ENCODE assay signal across 20 cellular contexts in the genomic region with DNA sequence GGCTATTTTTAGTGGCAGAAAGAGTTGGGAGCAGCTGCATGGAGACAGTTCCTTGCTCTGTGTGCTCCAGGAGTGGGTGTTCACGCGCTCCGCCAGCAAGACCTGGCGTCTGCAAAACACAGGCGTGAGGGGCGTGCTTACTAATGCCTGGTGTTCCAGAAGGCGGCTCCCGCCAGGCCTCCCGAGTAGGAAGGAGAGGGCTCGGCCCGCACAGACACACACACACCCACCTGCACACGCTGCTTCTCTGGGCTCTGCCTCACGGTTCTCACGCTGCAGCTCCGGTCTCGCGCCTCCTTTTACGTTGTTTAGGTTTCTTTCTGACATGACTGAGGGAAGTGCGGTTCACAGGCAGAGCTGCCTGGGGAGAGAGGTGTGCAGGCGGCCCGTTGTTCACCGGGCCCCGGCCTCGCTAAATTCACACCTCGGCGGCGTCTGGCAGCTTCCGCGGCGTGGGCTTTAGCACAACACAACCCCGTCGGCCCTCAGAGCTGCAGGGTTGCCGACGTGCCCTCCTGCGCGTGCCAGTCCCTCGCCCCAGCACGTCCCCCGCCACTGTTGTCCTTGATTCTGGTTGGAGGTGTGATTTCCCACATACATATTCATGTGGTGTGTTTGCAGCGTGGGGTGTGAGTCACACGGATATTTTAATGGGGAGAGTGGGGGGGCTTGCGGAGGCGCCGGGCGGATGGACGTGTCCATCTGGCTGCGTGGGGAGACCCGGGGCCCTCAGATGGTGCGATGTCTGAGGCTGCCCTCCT.
DNase-seq lines count a peak whose midpoint lies in the region; ATAC-seq, FAIRE-seq and TF ChIP-seq lines count a peak whose summit lies in the region.
"Had no signal": no experiment of that assay in that cellular context is flagged by ENCODE, and none has a peak within 500 bp of the region (broad histone marks: within the 10 kb centered on the region; RNA-seq: fewer than 3 reads in every experiment).

No MANE protein-coding gene starts in this region.

- H3K27ac ChIP-seq in BLaER1: no peak overlapping the region
- 0 out of 2 replicates have a peak overlapping the region, but pooled peaks have one; percentile 19 for H3K27ac ChIP-seq in GM23338 (ENCODE audit: low read depth)
- peak overlapping the region in 1 of 2 donors; percentile 55 for H3K27ac ChIP-seq in breast epithelium
- no peak overlapping the region for H3K27ac ChIP-seq in suprapubic skin
- no peak overlapping the region for H3K27ac ChIP-seq in kidney (ENCODE audit: low read depth in 2 of 2, low read length in 2 of 2)
- H3K27ac ChIP-seq: foreskin keratinocyte, prostate gland had no signal

- no peak for FAIRE-seq in kidney (lab: Jason Lieb, UNC)
- FAIRE-seq: D721Med, GM12878 had no signal

- H2AFZ ChIP-seq in GM23338: no peak overlapping the region

- no peak overlapping the region for H3K27ac Mint-ChIP-seq in GM23338
- H3K27ac Mint-ChIP-seq in endothelial cell (ENCODE audit: unreplicated experiment): no peak overlapping the region

- no peak overlapping the region for H3K4me3 Mint-ChIP-seq in GM23338
- H3K4me3 Mint-ChIP-seq in endothelial cell (ENCODE audit: unreplicated experiment): peak overlapping the region; percentile 47
- H3K4me3 Mint-ChIP-seq: activated T-cell treated with anti-CD3 and anti-CD28 coated beads, Interleukin-2, amount 50 U/mL, for 4 hours; stimulated activated naive CD8-positive, alpha-beta T cell treated with anti-CD3 and anti-CD28 coated beads, Interleukin-15, amount 100 ng/mL, for 72 hours had no signal

- ATAC-seq in GM23338 (no peak), HG03520 (IDR thresholded peaks at IDR 0.05; ENCODE audit: unreplicated experiment) (no peak)
- ATAC-seq: activated T-cell treated with anti-CD3 and anti-CD28 coated beads, Interleukin-2, amount 50 U/mL, for 4 hours; foreskin keratinocyte; GM12878; stimulated activated naive CD8-positive, alpha-beta T cell treated with anti-CD3 and anti-CD28 coated beads, Interleukin-15, amount 100 ng/mL, for 72 hours had no signal

- no peak for DNase-seq in GM23338 (ENCODE audit: low spot score)
- no peak for DNase-seq in endothelial cell (ENCODE audit: low spot score)
- DNase-seq in posterior cingulate gyrus: peak in 8 of 10 donors; percentile 58 to 96 (median 81)
- DNase-seq in breast epithelium (ENCODE audit: low spot score in 2 of 2): no peak
- DNase-seq in suprapubic skin (ENCODE audit: low spot score in 2 of 2): no peak
- DNase-seq in kidney: no peak
- DNase-seq: activated CD4-positive, alpha-beta T cell treated with anti-CD3 and anti-CD28 coated beads, Interleukin-2, amount 50 U/mL, for 48 hours; activated T-cell treated with anti-CD3 and anti-CD28 coated beads, Interleukin-2, amount 50 U/mL, for 4 hours; cerebellar nuclear complex; foreskin keratinocyte; GDM1; NCI-H1436 treated with DMSO at 0.1 percent for 48 hours; NCI-H345; NK-92 treated with Interleukin-12 subunit alpha and Interleukin-12 subunit beta, amount 100 ng/mL, for 24 hours; stimulated activated naive CD8-positive, alpha-beta T cell treated with anti-CD3 and anti-CD28 coated beads, Interleukin-15, amount 100 ng/mL, for 72 hours had no signal

- H3K9me3 ChIP-seq in BLaER1 (no peaks in the 10 kb centered on the region), breast epithelium (no peaks in the 10 kb centered on the region), suprapubic skin (no peaks in the 10 kb centered on the region), kidney (ENCODE audit: control insufficient read depth in 1 of 2, low read length in 2 of 2) (no peaks in the 10 kb centered on the region)
- H3K9me3 ChIP-seq: prostate gland had no signal

- H3K4me1 Mint-ChIP-seq in GM23338: peaks cover 16% of the 10 kb centered on the region
- no peaks in the 10 kb centered on the region for H3K4me1 Mint-ChIP-seq in endothelial cell (ENCODE audit: unreplicated experiment)

- intact Hi-C loops in posterior cingulate gyrus (cut with DNase I): no loop called here
- intact Hi-C loops in breast epithelium (cut with DNase I; ENCODE audit: low total_unique reads): no loop called here
- intact Hi-C loops in kidney (cut with DNase I): no loop called here

- H4K20me1 ChIP-seq in BLaER1: peaks cover 79% of the 10 kb centered on the region
- peaks cover 21% of the 10 kb centered on the region for H4K20me1 ChIP-seq in GM23338 (replicated peaks; ENCODE audit: insufficient read depth)

- peaks cover 38% of the 10 kb centered on the region for H3K79me2 ChIP-seq in GM23338 (replicated peaks; ENCODE audit: insufficient read depth)

- H3K4me1 ChIP-seq in BLaER1 (peaks cover 86% of the 10 kb centered on the region), GM23338 (ENCODE audit: insufficient read depth) (no peaks in the 10 kb centered on the region), breast epithelium (peaks cover 0 to under 1% of the 10 kb centered on the region in 2 donors), suprapubic skin (peaks cover 51% of the 10 kb centered on the region), kidney (ENCODE audit: control insufficient read depth in 1 of 2, insufficient read depth in 1 of 2, low read depth in 1 of 2, low read length in 2 of 2) (peaks cover 9 to 16% of the 10 kb centered on the region in 2 donors)
- H3K4me1 ChIP-seq: foreskin keratinocyte, prostate gland had no signal

- H3F3A ChIP-seq in GM23338 (replicated peaks; ENCODE audit: low read depth): peaks cover 16% of the 10 kb centered on the region

- no peak for TF ChIP-seq EP300 in suprapubic skin (IDR thresholded peaks at IDR 0.05)

- H3K9me2 ChIP-seq in GM23338 (ENCODE audit: insufficient read depth): no peaks in the 10 kb centered on the region

- H3K27me3 Mint-ChIP-seq in GM23338 (ENCODE audit: insufficient read depth, low read depth, poor library complexity): peaks cover 16% of the 10 kb centered on the region
- H3K27me3 Mint-ChIP-seq in endothelial cell (ENCODE audit: unreplicated experiment): peaks cover 5% of the 10 kb centered on the region
- H3K27me3 Mint-ChIP-seq: stimulated activated naive CD8-positive, alpha-beta T cell treated with anti-CD3 and anti-CD28 coated beads, Interleukin-15, amount 100 ng/mL, for 72 hours had no signal

- H3K36me3 Mint-ChIP-seq in GM23338 (ENCODE audit: low read depth) (peaks cover 49% of the 10 kb centered on the region), endothelial cell (ENCODE audit: low read depth, unreplicated experiment) (peaks cover 19% of the 10 kb centered on the region)

- no peaks in the 10 kb centered on the region for H3K27me3 ChIP-seq in BLaER1
- no peaks in the 10 kb centered on the region for H3K27me3 ChIP-seq in GM23338 (ENCODE audit: insufficient read depth)
- H3K27me3 ChIP-seq in breast epithelium: no peaks in the 10 kb centered on the region
- no peaks in the 10 kb centered on the region for H3K27me3 ChIP-seq in suprapubic skin
- H3K27me3 ChIP-seq: foreskin keratinocyte had no signal

- no peak for TF ChIP-seq POLR2A in breast epithelium (IDR thresholded peaks at IDR 0.05)
- TF ChIP-seq POLR2A in suprapubic skin (IDR thresholded peaks at IDR 0.05): no peak

- H3K9ac ChIP-seq in BLaER1 (no peak overlapping the region), kidney (ENCODE audit: low read length in 2 of 2) (no peak overlapping the region)

- H3K36me3 ChIP-seq in BLaER1 (peaks cover 54% of the 10 kb centered on the region), GM23338 (ENCODE audit: insufficient read depth) (0 out of 2 replicates have a peak, but pooled peaks cover 5% of the 10 kb centered on the region), breast epithelium (peaks cover 12% of the 10 kb centered on the region), suprapubic skin (peaks cover 61% of the 10 kb centered on the region), kidney (ENCODE audit: control insufficient read depth in 1 of 2, insufficient read depth in 2 of 2, low read length in 2 of 2) (peaks cover 7 to 35% of the 10 kb centered on the region in 2 donors)

- no peak overlapping the region for H3K4me3 ChIP-seq in BLaER1
- no peak overlapping the region for H3K4me3 ChIP-seq in GM23338
- H3K4me3 ChIP-seq in breast epithelium: no peak overlapping the region
- no peak overlapping the region for H3K4me3 ChIP-seq in suprapubic skin
- H3K4me3 ChIP-seq in kidney (ENCODE audit: low read length in 2 of 2): no peak overlapping the region
- H3K4me3 ChIP-seq: GM12878, prostate gland had no signal

- H3K4me2 ChIP-seq in BLaER1: peak overlapping the region; percentile 94
- H3K4me2 ChIP-seq in GM23338: no peak overlapping the region

- no peaks in the 10 kb centered on the region for H3K9me3 Mint-ChIP-seq in GM23338
- no peaks in the 10 kb centered on the region for H3K9me3 Mint-ChIP-seq in endothelial cell (ENCODE audit: unreplicated experiment)
- H3K9me3 Mint-ChIP-seq: activated T-cell treated with anti-CD3 and anti-CD28 coated beads, Interleukin-2, amount 50 U/mL, for 4 hours; stimulated activated naive CD8-positive, alpha-beta T cell treated with anti-CD3 and anti-CD28 coated beads, Interleukin-15, amount 100 ng/mL, for 72 hours had no signal

- TF ChIP-seq CTCF in GM23338 (conservative IDR thresholded peaks at IDR 0.05; ENCODE audit: low read depth in 2 of 2) (no peak), endothelial cell (IDR thresholded peaks at IDR 0.05; ENCODE audit: unreplicated experiment) (no peak), breast epithelium (IDR thresholded peaks at IDR 0.05) (no peak), suprapubic skin (IDR thresholded peaks at IDR 0.05) (no peak), kidney (IDR thresholded peaks at IDR 0.05; ENCODE audit: borderline replicate concordance, extremely low read depth, insufficient read depth) (no peak)

- 96% methylated on average over 10 of the region's 49 CpGs for WGBS in suprapubic skin

Comparison
In these comparisons a context has a peak if more than half of its experiments do, and no peak if none do; other contexts are left out.
1. DNase-seq: peak in posterior cingulate gyrus (8 of 10); none in GM23338 (single experiment), endothelial cell (single experiment), breast epithelium (0 of 2), suprapubic skin (0 of 2) and kidney (single experiment).